Comparison of ENCODE assay signal across 8 cellular contexts in genomic region chr11:117907276-117908110, GRCh38. TPM values are rescaled to one million over a fixed set of nuclear protein-coding genes. Genes with fewer than 3 reads are reported as not detected.
A peak's percentile ranks its signal among the peaks of the same experiment; 100 is the strongest.
DNase-seq lines count a peak whose midpoint lies in the region; ATAC-seq and TF ChIP-seq lines count a peak whose summit lies in the region.

No MANE protein-coding gene starts in this region.

- H3K9me3 Mint-ChIP-seq in osteocyte (ENCODE audit: unreplicated experiment), result no peaks in the 10 kb centered on the region

- H3K4me1 ChIP-seq in tibial nerve, result peaks cover 0 to 8% (median 3%) of the 10 kb centered on the region in 4 donors

- H3K4me3 Mint-ChIP-seq in osteocyte (ENCODE audit: unreplicated experiment), result no peak overlapping the region

- no peaks in the 10 kb centered on the region for H3K9me3 ChIP-seq in tibial nerve

- H3K27me3 ChIP-seq in tibial nerve, result no peaks in the 10 kb centered on the region

- ATAC-seq in HG03108 (IDR thresholded peaks at IDR 0.05; ENCODE audit: unreplicated experiment), result no peak

- TF ChIP-seq EP300 in tibial nerve (IDR thresholded peaks at IDR 0.05), result peak in 1 of 2 donors; percentile 21

- H3K27me3 Mint-ChIP-seq in osteocyte (ENCODE audit: unreplicated experiment), result peaks cover 8% of the 10 kb centered on the region

- DNase-seq in GDM1 (lab: John Stamatoyannopoulos, UW) (peak; percentile 91), LNCaP clone FGC (ENCODE audit: low read depth) (peak; percentile 85), SIG-M5 (lab: John Stamatoyannopoulos, UW) (peak; percentile 45), glomerular visceral epithelial cell (ENCODE audit: extremely low spot score) (peak; percentile 89), osteocyte (ENCODE audit: extremely low spot score, unreplicated experiment) (no peak), tibial nerve (ENCODE audit: low spot score in 2 of 2) (peak; percentile 61 to 84)
- peak; percentile 46 for DNase-seq in activated naive CD4-positive, alpha-beta T cell treated with anti-CD3 and anti-CD28 coated beads, Interleukin-2, amount 50 U/mL, for 16 hours

- peak overlapping the region; percentile 39 for H3K4me3 ChIP-seq in LNCaP clone FGC (ENCODE audit: low read depth, low read length)
- H3K4me3 ChIP-seq in tibial nerve, result no peak overlapping the region

- no peaks in the 10 kb centered on the region for H3K36me3 ChIP-seq in tibial nerve

- WGBS in tibial nerve, 2 donors, result 29 to 36% methylated on average over 21 to 23 of the region's 24 CpGs

- TF ChIP-seq CTCF in LNCaP clone FGC (IDR thresholded peaks at IDR 0.05; ENCODE audit: control insufficient read depth, extremely low read depth, insufficient read depth), result no peak
- TF ChIP-seq CTCF in osteocyte (IDR thresholded peaks at IDR 0.05), result no peak
- TF ChIP-seq CTCF in tibial nerve (IDR thresholded peaks at IDR 0.05), result no peak

- H3K4me1 Mint-ChIP-seq in osteocyte (ENCODE audit: unreplicated experiment), result peaks cover 6% of the 10 kb centered on the region

- peak overlapping the region; percentile 54 for H3K27ac Mint-ChIP-seq in osteocyte (ENCODE audit: unreplicated experiment)

- peak overlapping the region in 1 of 4 donors; percentile 9 for H3K27ac ChIP-seq in tibial nerve

- TF ChIP-seq POLR2A in tibial nerve (IDR thresholded peaks at IDR 0.05), result no peak

- no peaks in the 10 kb centered on the region for H3K36me3 Mint-ChIP-seq in osteocyte (ENCODE audit: unreplicated experiment)

RNA-seq across cellular contexts. Expression of gene TMPRSS13, which starts 21.7 kb away (rescaled TPM):
- not detected in 2 replicates for total RNA-seq in osteocyte
- total RNA-seq in tibial nerve, result 1 to 10 TPM in 1 of 4 donors, under 1 TPM in 1, not detected in 2; 0.60 to 1.7 TPM

RNA-seq across cellular contexts. Expression of gene FXYD6, which starts 31.0 kb away (rescaled TPM):
- total RNA-seq in osteocyte (0.99 and 1.7 TPM in 2 replicates), tibial nerve (10 to 100 TPM; 29.4 to 74.1 (median 65.7) TPM)

Comparison
In these comparisons a context has a peak if more than half of its experiments do, and no peak if none do; other contexts are left out.
1. RNA of gene FXYD6, which starts 31.0 kb away (total RNA-seq): 29.4 to 74.1 TPM in tibial nerve; 0.99 to 1.7 TPM in osteocyte; every median in the first group is over 10 times any median in the second.